Comparison of ENCODE assay signal across 1 cellular context in the genomic region with DNA sequence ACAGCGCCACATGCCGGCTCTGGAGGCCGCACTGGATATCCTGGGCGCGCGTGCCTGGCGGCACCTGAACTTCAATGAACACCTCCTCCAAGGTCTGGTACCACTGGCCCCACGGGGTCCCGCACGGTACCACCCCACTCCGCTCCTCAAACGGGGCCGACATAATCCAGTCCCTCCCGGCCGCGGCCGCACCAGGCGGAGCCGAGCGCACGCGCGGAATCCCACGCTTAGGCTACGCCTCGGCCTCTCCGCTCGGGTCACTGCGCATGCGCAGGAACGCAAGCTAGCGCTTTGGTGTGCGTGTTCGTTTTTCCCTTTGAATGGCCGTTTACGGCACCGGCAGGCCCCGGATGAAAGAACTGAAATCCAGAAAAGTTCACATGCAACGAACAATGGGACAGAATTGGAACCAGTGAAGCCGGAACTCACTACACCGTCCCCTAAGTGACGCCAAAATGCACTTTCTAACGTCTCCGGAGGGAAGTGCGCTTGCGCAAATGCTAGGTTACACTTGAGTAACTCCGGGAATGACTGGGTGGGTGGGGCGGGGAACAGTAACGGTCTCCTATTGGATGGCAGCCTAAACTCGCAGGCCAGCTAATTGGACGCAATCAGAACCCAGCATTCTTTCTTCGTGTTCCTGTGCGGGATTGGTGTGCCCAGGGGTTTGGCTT.
TF ChIP-seq lines count a peak whose summit lies in the region.

A gene with protein sequence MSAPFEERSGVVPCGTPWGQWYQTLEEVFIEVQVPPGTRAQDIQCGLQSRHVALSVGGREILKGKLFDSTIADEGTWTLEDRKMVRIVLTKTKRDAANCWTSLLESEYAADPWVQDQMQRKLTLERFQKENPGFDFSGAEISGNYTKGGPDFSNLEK (minus strand): TSS at position 215 of the 674 bp plus-strand sequence. CDS start 52 bp downstream, at position 163.

TF ChIP-seq in HepG2, 621 proteins besides CTCF, POLR2A, EP300 and RAD21 (continued from another document and continues in another):
- TF ChIP-seq, protein P1, sequence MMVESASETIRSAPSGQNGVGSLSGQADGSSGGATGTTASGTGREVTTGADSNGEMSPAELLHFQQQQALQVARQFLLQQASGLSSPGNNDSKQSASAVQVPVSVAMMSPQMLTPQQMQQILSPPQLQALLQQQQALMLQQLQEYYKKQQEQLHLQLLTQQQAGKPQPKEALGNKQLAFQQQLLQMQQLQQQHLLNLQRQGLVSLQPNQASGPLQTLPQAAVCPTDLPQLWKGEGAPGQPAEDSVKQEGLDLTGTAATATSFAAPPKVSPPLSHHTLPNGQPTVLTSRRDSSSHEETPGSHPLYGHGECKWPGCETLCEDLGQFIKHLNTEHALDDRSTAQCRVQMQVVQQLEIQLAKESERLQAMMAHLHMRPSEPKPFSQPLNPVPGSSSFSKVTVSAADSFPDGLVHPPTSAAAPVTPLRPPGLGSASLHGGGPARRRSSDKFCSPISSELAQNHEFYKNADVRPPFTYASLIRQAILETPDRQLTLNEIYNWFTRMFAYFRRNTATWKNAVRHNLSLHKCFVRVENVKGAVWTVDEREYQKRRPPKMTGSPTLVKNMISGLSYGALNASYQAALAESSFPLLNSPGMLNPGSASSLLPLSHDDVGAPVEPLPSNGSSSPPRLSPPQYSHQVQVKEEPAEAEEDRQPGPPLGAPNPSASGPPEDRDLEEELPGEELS (CRISPR knock-in tag; IDR thresholded peaks at IDR 0.05), result no peak
- TF ChIP-seq AGO2 (optimal IDR thresholded peaks at IDR 0.05; ENCODE audit: low read depth, low read length) (peak; percentile 94), MAF1 (CRISPR knock-in tag; IDR thresholded peaks at IDR 0.05; ENCODE audit: borderline replicate concordance) (no peak), CENPT (CRISPR knock-in tag; IDR thresholded peaks at IDR 0.05; ENCODE audit: low read depth) (no peak), NPAS2 (CRISPR knock-in tag; IDR thresholded peaks at IDR 0.05; ENCODE audit: borderline replicate concordance) (no peak), TAF1 (CRISPR knock-in tag; IDR thresholded peaks at IDR 0.05) (peak; percentile 78), PHF20 (CRISPR knock-in tag; IDR thresholded peaks at IDR 0.05) (peak; percentile 71), ZSCAN12 (CRISPR knock-in tag; IDR thresholded peaks at IDR 0.05) (peak; percentile 71; the same call in 1 of the 2 replicates), ADNP (CRISPR knock-in tag; IDR thresholded peaks at IDR 0.05) (no peak), ZNF614 (CRISPR knock-in tag; IDR thresholded peaks at IDR 0.05; ENCODE audit: borderline replicate concordance) (peak; percentile 58; the same call in 1 of the 2 replicates), RORA (CRISPR knock-in tag; IDR thresholded peaks at IDR 0.05) (no peak), ZNF788 (CRISPR knock-in tag; IDR thresholded peaks at IDR 0.05; ENCODE audit: borderline replicate concordance) (no peak; the same call in 1 of the 2 replicates), BHLHE40 (IDR thresholded peaks at IDR 0.05; ENCODE audit: low read length) (no peak; the same call in 1 of the 2 replicates), ZNF253 (CRISPR knock-in tag; IDR thresholded peaks at IDR 0.05; ENCODE audit: borderline replicate concordance) (no peak), HNF4A (CRISPR knock-in tag; IDR thresholded peaks at IDR 0.05) (0 out of 2 replicates have a peak, but pooled peaks have one; percentile 28), SP5 (CRISPR knock-in tag; IDR thresholded peaks at IDR 0.05; ENCODE audit: borderline replicate concordance, low read depth) (0 out of 2 replicates have a peak, but pooled peaks have one; percentile 24), NONO (IDR thresholded peaks at IDR 0.05) (no peak), NONO (CRISPR knock-in tag; conservative IDR thresholded peaks at IDR 0.05) (peak; percentile 74), HOXA5 (CRISPR knock-in tag; IDR thresholded peaks at IDR 0.05) (peak; percentile 80), ISX (CRISPR knock-in tag; conservative IDR thresholded peaks at IDR 0.05) (0 out of 2 replicates have a peak, but pooled peaks have one; percentile 53), ZSCAN30 (CRISPR knock-in tag; IDR thresholded peaks at IDR 0.05) (no peak), PHB2 (IDR thresholded peaks at IDR 0.05; ENCODE audit: partially characterized antibody) (no peak), FIP1L1 (IDR thresholded peaks at IDR 0.05; ENCODE audit: borderline replicate concordance, insufficient read depth, low read depth, low read length) (0 out of 2 replicates have a peak, but pooled peaks have one; percentile 91), CHD4 (IDR thresholded peaks at IDR 0.05; ENCODE audit: borderline replicate concordance, low read length) (no peak), ZNF431 (CRISPR knock-in tag; IDR thresholded peaks at IDR 0.05; ENCODE audit: borderline replicate concordance, low read depth) (peak; percentile 73; the same call in 1 of the 2 replicates), SMARCC2 (IDR thresholded peaks at IDR 0.05) (no peak)
- TF ChIP-seq, protein P2, sequence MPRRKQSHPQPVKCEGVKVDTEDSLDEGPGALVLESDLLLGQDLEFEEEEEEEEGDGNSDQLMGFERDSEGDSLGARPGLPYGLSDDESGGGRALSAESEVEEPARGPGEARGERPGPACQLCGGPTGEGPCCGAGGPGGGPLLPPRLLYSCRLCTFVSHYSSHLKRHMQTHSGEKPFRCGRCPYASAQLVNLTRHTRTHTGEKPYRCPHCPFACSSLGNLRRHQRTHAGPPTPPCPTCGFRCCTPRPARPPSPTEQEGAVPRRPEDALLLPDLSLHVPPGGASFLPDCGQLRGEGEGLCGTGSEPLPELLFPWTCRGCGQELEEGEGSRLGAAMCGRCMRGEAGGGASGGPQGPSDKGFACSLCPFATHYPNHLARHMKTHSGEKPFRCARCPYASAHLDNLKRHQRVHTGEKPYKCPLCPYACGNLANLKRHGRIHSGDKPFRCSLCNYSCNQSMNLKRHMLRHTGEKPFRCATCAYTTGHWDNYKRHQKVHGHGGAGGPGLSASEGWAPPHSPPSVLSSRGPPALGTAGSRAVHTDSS (CRISPR knock-in tag; conservative IDR thresholded peaks at IDR 0.05), result no peak
- TF ChIP-seq, protein P3, sequence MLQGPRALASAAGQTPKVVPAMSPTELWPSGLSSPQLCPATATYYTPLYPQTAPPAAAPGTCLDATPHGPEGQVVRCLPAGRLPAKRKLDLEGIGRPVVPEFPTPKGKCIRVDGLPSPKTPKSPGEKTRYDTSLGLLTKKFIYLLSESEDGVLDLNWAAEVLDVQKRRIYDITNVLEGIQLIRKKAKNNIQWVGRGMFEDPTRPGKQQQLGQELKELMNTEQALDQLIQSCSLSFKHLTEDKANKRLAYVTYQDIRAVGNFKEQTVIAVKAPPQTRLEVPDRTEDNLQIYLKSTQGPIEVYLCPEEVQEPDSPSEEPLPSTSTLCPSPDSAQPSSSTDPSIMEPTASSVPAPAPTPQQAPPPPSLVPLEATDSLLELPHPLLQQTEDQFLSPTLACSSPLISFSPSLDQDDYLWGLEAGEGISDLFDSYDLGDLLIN (CRISPR knock-in tag; IDR thresholded peaks at IDR 0.05; ENCODE audit: borderline replicate concordance), result no peak
- TF ChIP-seq, protein P4, sequence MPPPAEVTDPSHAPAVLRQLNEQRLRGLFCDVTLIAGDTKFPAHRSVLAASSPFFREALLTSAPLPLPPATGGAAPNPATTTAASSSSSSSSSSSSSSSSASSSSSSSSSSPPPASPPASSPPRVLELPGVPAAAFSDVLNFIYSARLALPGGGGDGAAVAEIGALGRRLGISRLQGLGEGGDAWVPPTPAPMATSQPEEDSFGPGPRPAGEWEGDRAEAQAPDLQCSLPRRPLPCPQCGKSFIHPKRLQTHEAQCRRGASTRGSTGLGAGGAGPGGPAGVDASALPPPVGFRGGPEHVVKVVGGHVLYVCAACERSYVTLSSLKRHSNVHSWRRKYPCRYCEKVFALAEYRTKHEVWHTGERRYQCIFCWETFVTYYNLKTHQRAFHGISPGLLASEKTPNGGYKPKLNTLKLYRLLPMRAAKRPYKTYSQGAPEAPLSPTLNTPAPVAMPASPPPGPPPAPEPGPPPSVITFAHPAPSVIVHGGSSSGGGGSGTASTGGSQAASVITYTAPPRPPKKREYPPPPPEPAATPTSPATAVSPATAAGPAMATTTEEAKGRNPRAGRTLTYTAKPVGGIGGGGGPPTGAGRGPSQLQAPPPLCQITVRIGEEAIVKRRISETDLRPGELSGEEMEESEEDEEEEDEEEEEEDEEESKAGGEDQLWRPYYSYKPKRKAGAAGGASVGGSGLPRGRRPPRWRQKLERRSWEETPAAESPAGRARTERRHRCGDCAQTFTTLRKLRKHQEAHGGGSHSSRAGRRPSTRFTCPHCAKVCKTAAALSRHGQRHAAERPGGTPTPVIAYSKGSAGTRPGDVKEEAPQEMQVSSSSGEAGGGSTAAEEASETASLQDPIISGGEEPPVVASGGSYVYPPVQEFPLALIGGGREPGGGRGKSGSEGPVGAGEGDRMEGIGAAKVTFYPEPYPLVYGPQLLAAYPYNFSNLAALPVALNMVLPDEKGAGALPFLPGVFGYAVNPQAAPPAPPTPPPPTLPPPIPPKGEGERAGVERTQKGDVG (CRISPR knock-in tag; IDR thresholded peaks at IDR 0.05; ENCODE audit: borderline replicate concordance), result peak; percentile 52; the same call in 1 of the 2 replicates
- TF ChIP-seq, protein P5, sequence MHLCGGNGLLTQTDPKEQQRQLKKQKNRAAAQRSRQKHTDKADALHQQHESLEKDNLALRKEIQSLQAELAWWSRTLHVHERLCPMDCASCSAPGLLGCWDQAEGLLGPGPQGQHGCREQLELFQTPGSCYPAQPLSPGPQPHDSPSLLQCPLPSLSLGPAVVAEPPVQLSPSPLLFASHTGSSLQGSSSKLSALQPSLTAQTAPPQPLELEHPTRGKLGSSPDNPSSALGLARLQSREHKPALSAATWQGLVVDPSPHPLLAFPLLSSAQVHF (CRISPR knock-in tag; IDR thresholded peaks at IDR 0.05), result no peak
- TF ChIP-seq, protein P6, sequence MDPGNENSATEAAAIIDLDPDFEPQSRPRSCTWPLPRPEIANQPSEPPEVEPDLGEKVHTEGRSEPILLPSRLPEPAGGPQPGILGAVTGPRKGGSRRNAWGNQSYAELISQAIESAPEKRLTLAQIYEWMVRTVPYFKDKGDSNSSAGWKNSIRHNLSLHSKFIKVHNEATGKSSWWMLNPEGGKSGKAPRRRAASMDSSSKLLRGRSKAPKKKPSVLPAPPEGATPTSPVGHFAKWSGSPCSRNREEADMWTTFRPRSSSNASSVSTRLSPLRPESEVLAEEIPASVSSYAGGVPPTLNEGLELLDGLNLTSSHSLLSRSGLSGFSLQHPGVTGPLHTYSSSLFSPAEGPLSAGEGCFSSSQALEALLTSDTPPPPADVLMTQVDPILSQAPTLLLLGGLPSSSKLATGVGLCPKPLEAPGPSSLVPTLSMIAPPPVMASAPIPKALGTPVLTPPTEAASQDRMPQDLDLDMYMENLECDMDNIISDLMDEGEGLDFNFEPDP (CRISPR knock-in tag; conservative IDR thresholded peaks at IDR 0.05), result no peak
- TF ChIP-seq, protein P7, sequence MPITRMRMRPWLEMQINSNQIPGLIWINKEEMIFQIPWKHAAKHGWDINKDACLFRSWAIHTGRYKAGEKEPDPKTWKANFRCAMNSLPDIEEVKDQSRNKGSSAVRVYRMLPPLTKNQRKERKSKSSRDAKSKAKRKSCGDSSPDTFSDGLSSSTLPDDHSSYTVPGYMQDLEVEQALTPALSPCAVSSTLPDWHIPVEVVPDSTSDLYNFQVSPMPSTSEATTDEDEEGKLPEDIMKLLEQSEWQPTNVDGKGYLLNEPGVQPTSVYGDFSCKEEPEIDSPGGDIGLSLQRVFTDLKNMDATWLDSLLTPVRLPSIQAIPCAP (CRISPR knock-in tag; IDR thresholded peaks at IDR 0.05; ENCODE audit: low read depth), result no peak
- TF ChIP-seq, protein P8, sequence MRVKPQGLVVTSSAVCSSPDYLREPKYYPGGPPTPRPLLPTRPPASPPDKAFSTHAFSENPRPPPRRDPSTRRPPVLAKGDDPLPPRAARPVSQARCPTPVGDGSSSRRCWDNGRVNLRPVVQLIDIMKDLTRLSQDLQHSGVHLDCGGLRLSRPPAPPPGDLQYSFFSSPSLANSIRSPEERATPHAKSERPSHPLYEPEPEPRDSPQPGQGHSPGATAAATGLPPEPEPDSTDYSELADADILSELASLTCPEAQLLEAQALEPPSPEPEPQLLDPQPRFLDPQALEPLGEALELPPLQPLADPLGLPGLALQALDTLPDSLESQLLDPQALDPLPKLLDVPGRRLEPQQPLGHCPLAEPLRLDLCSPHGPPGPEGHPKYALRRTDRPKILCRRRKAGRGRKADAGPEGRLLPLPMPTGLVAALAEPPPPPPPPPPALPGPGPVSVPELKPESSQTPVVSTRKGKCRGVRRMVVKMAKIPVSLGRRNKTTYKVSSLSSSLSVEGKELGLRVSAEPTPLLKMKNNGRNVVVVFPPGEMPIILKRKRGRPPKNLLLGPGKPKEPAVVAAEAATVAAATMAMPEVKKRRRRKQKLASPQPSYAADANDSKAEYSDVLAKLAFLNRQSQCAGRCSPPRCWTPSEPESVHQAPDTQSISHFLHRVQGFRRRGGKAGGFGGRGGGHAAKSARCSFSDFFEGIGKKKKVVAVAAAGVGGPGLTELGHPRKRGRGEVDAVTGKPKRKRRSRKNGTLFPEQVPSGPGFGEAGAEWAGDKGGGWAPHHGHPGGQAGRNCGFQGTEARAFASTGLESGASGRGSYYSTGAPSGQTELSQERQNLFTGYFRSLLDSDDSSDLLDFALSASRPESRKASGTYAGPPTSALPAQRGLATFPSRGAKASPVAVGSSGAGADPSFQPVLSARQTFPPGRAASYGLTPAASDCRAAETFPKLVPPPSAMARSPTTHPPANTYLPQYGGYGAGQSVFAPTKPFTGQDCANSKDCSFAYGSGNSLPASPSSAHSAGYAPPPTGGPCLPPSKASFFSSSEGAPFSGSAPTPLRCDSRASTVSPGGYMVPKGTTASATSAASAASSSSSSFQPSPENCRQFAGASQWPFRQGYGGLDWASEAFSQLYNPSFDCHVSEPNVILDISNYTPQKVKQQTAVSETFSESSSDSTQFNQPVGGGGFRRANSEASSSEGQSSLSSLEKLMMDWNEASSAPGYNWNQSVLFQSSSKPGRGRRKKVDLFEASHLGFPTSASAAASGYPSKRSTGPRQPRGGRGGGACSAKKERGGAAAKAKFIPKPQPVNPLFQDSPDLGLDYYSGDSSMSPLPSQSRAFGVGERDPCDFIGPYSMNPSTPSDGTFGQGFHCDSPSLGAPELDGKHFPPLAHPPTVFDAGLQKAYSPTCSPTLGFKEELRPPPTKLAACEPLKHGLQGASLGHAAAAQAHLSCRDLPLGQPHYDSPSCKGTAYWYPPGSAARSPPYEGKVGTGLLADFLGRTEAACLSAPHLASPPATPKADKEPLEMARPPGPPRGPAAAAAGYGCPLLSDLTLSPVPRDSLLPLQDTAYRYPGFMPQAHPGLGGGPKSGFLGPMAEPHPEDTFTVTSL (CRISPR knock-in tag; IDR thresholded peaks at IDR 0.05; ENCODE audit: borderline replicate concordance), result no peak
- TF ChIP-seq, protein P9, sequence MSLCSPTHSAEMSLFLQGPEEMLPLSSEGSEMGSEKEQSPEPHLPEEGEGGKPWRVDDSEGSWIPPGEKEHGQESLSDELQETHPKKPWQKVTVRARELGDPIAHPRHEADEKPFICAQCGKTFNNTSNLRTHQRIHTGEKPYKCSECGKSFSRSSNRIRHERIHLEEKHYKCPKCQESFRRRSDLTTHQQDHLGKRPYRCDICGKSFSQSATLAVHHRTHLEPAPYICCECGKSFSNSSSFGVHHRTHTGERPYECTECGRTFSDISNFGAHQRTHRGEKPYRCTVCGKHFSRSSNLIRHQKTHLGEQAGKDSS (CRISPR knock-in tag; IDR thresholded peaks at IDR 0.05; ENCODE audit: borderline replicate concordance, low read depth), result 0 out of 2 replicates have a peak, but pooled peaks have one; percentile 86
- TF ChIP-seq, protein P10, sequence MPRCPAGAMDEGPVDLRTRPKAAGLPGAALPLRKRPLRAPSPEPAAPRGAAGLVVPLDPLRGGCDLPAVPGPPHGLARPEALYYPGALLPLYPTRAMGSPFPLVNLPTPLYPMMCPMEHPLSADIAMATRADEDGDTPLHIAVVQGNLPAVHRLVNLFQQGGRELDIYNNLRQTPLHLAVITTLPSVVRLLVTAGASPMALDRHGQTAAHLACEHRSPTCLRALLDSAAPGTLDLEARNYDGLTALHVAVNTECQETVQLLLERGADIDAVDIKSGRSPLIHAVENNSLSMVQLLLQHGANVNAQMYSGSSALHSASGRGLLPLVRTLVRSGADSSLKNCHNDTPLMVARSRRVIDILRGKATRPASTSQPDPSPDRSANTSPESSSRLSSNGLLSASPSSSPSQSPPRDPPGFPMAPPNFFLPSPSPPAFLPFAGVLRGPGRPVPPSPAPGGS (CRISPR knock-in tag; IDR thresholded peaks at IDR 0.05), result peak; percentile 81
